Comparison of ENCODE assay signal across 16 cellular contexts in the genomic region with DNA sequence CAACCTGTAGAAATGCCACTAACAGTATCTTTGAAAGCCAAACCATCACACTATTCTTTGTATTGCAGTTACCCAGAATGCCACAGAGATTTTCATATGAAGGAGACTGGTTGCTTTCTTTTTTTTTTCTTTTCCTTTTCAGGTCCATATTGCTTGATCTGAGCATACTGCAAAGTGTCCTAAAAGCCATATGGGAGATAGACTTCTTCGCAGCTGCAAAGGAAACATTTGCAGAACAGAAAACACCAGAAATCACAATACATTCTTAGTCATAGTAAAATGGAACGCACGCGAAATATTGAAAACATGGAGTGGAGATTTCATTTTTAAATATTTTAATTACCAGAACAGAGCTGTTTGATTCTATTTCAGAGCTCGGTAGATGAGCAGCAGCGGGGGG.
A peak's percentile ranks its signal among the peaks of the same experiment; 100 is the strongest.
DNase-seq lines count a peak whose midpoint lies in the region; ATAC-seq and TF ChIP-seq lines count a peak whose summit lies in the region.
"Had no signal": no experiment of that assay in that cellular context is flagged by ENCODE, and none has a peak within 500 bp of the region (broad histone marks: within the 10 kb centered on the region; RNA-seq: fewer than 3 reads in every experiment).

No MANE protein-coding gene starts in this region.

- H3K9me3 ChIP-seq in mammary epithelial cell (replicated peaks; ENCODE audit: insufficient read depth, low read length) (no peaks in the 10 kb centered on the region), uterus (no peaks in the 10 kb centered on the region)

- in situ Hi-C loops in mammary epithelial cell (cut with MboI; ENCODE audit: low sequenced_read_pairs in 2 of 2), result no loop called here

- no peak overlapping the region for H2AFZ ChIP-seq in mammary epithelial cell (ENCODE audit: low read depth, low read length)

- H3K27me3 Mint-ChIP-seq in MCF 10A (ENCODE audit: insufficient read depth, unreplicated experiment), result no peaks in the 10 kb centered on the region
- no peaks in the 10 kb centered on the region for H3K27me3 Mint-ChIP-seq in nephron (ENCODE audit: low read depth)
- no peaks in the 10 kb centered on the region for H3K27me3 Mint-ChIP-seq in activated CD4-positive, alpha-beta memory T cell treated with anti-CD3 and anti-CD28 coated beads for 36 hours

- H3K4me1 ChIP-seq in mammary epithelial cell (ENCODE audit: insufficient read depth, low read length) (no peaks in the 10 kb centered on the region), uterus (no peaks in the 10 kb centered on the region)

- no peaks in the 10 kb centered on the region for H3K9me3 Mint-ChIP-seq in MCF 10A (ENCODE audit: unreplicated experiment)
- H3K9me3 Mint-ChIP-seq in nephron, result no peaks in the 10 kb centered on the region
- H3K9me3 Mint-ChIP-seq in activated CD4-positive, alpha-beta memory T cell treated with anti-CD3 and anti-CD28 coated beads for 36 hours, result no peaks in the 10 kb centered on the region

- H4K20me1 ChIP-seq in mammary epithelial cell (ENCODE audit: insufficient read depth, low read length), result no peaks in the 10 kb centered on the region

- TF ChIP-seq POLR2A in uterus (IDR thresholded peaks at IDR 0.05), result no peak

- H3K36me3 ChIP-seq in mammary epithelial cell (ENCODE audit: insufficient read depth, low read length) (no peaks in the 10 kb centered on the region), uterus (no peaks in the 10 kb centered on the region)
- H3K36me3 ChIP-seq: cardiac muscle cell had no signal

- intact Hi-C loops in MCF 10A (cut with micrococcal nuclease) (no loop called here), mammary epithelial cell (cut with micrococcal nuclease) (no loop called here), uterus (cut with DNase I; ENCODE audit: low total_unique reads) (no loop called here)
- intact Hi-C loops in activated CD4-positive, alpha-beta memory T cell treated with anti-CD3 and anti-CD28 coated beads for 36 hours (cut with micrococcal nuclease), result no loop called here

- BruUV-seq in MCF 10A (replicated peaks; lab: Mats Ljungman, UMichigan) (no TSS peak), mammary epithelial cell (replicated peaks; lab: Mats Ljungman, UMichigan) (no TSS peak)

- H3K27ac ChIP-seq in mammary epithelial cell (ENCODE audit: insufficient read depth, low read depth, low read length) (no peak overlapping the region), uterus (peak overlapping the region; percentile 59 to 71)

- 77% methylated on average over 5 of the region's 6 CpGs for WGBS in mammary epithelial cell (ENCODE audit: low coverage, missing lambda C conversion rate)

- no peak for ATAC-seq in HG03439 (IDR thresholded peaks at IDR 0.05; ENCODE audit: unreplicated experiment)
- ATAC-seq: GM12878 had no signal

- no peak overlapping the region for H3K4me3 ChIP-seq in mammary epithelial cell (replicated peaks in 1 of 3; ENCODE audit: insufficient read depth in 1 of 3, low read depth in 2 of 3, low read length in 3 of 3)
- H3K4me3 ChIP-seq in uterus, result no peak overlapping the region
- H3K4me3 ChIP-seq: cardiac muscle cell, GM12878 had no signal

- POLR2A ChIA-PET in MCF 10A (lab: Yijun Ruan, JAX), result interaction anchor here (0.8 kb wide), 1 partner anchor 9 kb away, joined by 3 read pairs; no protein-coding TSS in a partner anchor
- POLR2A ChIA-PET in activated CD4-positive, alpha-beta memory T cell treated with anti-CD3 and anti-CD28 coated beads for 36 hours (lab: Charles Lee), result no interaction called here

- peak overlapping the region; percentile 80 for H3K27ac Mint-ChIP-seq in MCF 10A (ENCODE audit: low read depth, unreplicated experiment)
- peak overlapping the region; percentile 97 to 100 (median 100) for H3K27ac Mint-ChIP-seq in nephron
- H3K27ac Mint-ChIP-seq in activated CD4-positive, alpha-beta memory T cell treated with anti-CD3 and anti-CD28 coated beads for 36 hours, result no peak overlapping the region

- no peaks in the 10 kb centered on the region for H3K79me2 ChIP-seq in mammary epithelial cell (ENCODE audit: insufficient read depth, low read length)

- dilution Hi-C loops in mammary epithelial cell (cut with HindIII; ENCODE audit: low sequenced_read_pairs), result no loop called here

- no peak overlapping the region for H3K9ac ChIP-seq in mammary epithelial cell (ENCODE audit: insufficient read depth, low read length)

- H3K27me3 ChIP-seq in mammary epithelial cell (ENCODE audit: insufficient read depth, low read length) (no peaks in the 10 kb centered on the region), uterus (no peaks in the 10 kb centered on the region)
- H3K27me3 ChIP-seq: cardiac muscle cell had no signal

- H3K4me2 ChIP-seq in mammary epithelial cell (ENCODE audit: insufficient read depth, low read depth, low read length), result no peak overlapping the region
- H3K4me2 ChIP-seq: smooth muscle cell had no signal

- H3K4me1 Mint-ChIP-seq in MCF 10A (ENCODE audit: insufficient read depth, unreplicated experiment), result peaks cover 21% of the 10 kb centered on the region
- H3K4me1 Mint-ChIP-seq in nephron, result peaks cover 67% of the 10 kb centered on the region
- no peaks in the 10 kb centered on the region for H3K4me1 Mint-ChIP-seq in activated CD4-positive, alpha-beta memory T cell treated with anti-CD3 and anti-CD28 coated beads for 36 hours (ENCODE audit: low read depth)

- H3K36me3 Mint-ChIP-seq in MCF 10A (ENCODE audit: insufficient read depth, unreplicated experiment) (no peaks in the 10 kb centered on the region), nephron (ENCODE audit: low read depth) (no peaks in the 10 kb centered on the region)
- no peaks in the 10 kb centered on the region for H3K36me3 Mint-ChIP-seq in activated CD4-positive, alpha-beta memory T cell treated with anti-CD3 and anti-CD28 coated beads for 36 hours

- H3K4me3 Mint-ChIP-seq in MCF 10A (ENCODE audit: unreplicated experiment) (no peak overlapping the region), nephron (peak overlapping the region; percentile 46 to 78 (median 78))
- H3K4me3 Mint-ChIP-seq in activated CD4-positive, alpha-beta memory T cell treated with anti-CD3 and anti-CD28 coated beads for 36 hours, result no peak overlapping the region

- TF ChIP-seq CTCF in MCF 10A (IDR thresholded peaks at IDR 0.05; ENCODE audit: unreplicated experiment) (no peak), mammary epithelial cell (conservative IDR thresholded peaks at IDR 0.05 in 1 of 2, IDR thresholded peaks at IDR 0.05 in 1 of 2; ENCODE audit: extremely low read depth in 1 of 2, insufficient read depth in 1 of 2, low read depth in 1 of 2, low read length in 2 of 2) (no peak), nephron (IDR thresholded peaks at IDR 0.05; ENCODE audit: unreplicated experiment in 3 of 3) (no peak), uterus (IDR thresholded peaks at IDR 0.05) (no peak)

- CTCF ChIA-PET in MCF 10A (lab: Yijun Ruan, JAX) (no interaction called here), mammary epithelial cell (lab: Charles Lee; ENCODE audit: low non-redundant PET) (interaction anchor here (0.5 kb wide), 1 partner anchor 170 kb away, joined by 8 read pairs; no protein-coding TSS in a partner anchor)
- CTCF ChIA-PET in activated CD4-positive, alpha-beta memory T cell treated with anti-CD3 and anti-CD28 coated beads for 36 hours (lab: Charles Lee), result no interaction called here

- no peak for DNase-seq in MCF 10A (ENCODE audit: unreplicated experiment)
- no peak for DNase-seq in mammary epithelial cell
- DNase-seq in dermis blood vessel endothelial cell, result peak; percentile 43
- no peak for DNase-seq in uterus
- DNase-seq in activated effector memory CD4-positive, alpha-beta T cell treated with anti-CD3 and anti-CD28 coated beads, Interleukin-2, amount 50 U/mL, for 16 hours, result no peak
- no peak for DNase-seq in activated CD4-positive, alpha-beta memory T cell treated with anti-CD3 and anti-CD28 coated beads for 36 hours
- DNase-seq: activated CD4-positive, alpha-beta T cell treated with anti-CD3 and anti-CD28 coated beads, Interleukin-2, amount 50 U/mL, for 48 hours; DND-41; erythroblast; GOT3; NCI-H1930 had no signal

Comparison
In these comparisons a context has a peak if more than half of its experiments do, and no peak if none do; other contexts are left out.
1. H3K4me3 Mint-ChIP-seq: peak in nephron (3 of 3); none in MCF 10A (single experiment) and activated CD4-positive, alpha-beta memory T cell treated with anti-CD3 and anti-CD28 coated beads for 36 hours (single experiment).